12 cellular contexts compared by ENCODE assay signal in genomic region chr2:229445501-229446294, GRCh38.
A peak's percentile ranks its signal among the peaks of the same experiment; 100 is the strongest.
DNase-seq lines count a peak whose midpoint lies in the region; ATAC-seq and TF ChIP-seq lines count a peak whose summit lies in the region.
"Had no signal": no experiment of that assay in that cellular context is flagged by ENCODE, and none has a peak within 500 bp of the region (broad histone marks: within the 10 kb centered on the region; RNA-seq: fewer than 3 reads in every experiment).

No MANE protein-coding gene starts in this region.

- H4K8ac ChIP-seq in H9 (replicated peaks; ENCODE audit: insufficient read length, low read depth, low read length) = no peak overlapping the region

- H3K27ac Mint-ChIP-seq in H9 = peak overlapping the region in 2 of 3 experiments; percentile 16 to 27; a peak in 3 of 7 replicates
- H3K27ac Mint-ChIP-seq in activated CD4-positive, alpha-beta T cell treated with anti-CD3 and anti-CD28 coated beads, Interleukin-2, amount 10 ng/mL, durations not matched to agents 24 days and 14 days = no peak overlapping the region
- H3K27ac Mint-ChIP-seq: naive thymus-derived CD8-positive, alpha-beta T cell had no signal

- H3K4me2 ChIP-seq in H9 (ENCODE audit: insufficient read depth, insufficient read length, low read length) = no peak overlapping the region

- H2BK120ac ChIP-seq in H9 (ENCODE audit: low read depth, low read length, poor library complexity, severe bottlenecking) = no peak overlapping the region

- H2BK12ac ChIP-seq in H9 (ENCODE audit: insufficient read length, low read depth, low read length) = no peak overlapping the region

- TF ChIP-seq CTCF in H9 (conservative IDR thresholded peaks at IDR 0.05) (no peak), cardiac fibroblast (IDR thresholded peaks at IDR 0.05; ENCODE audit: low read depth, low read length) (no peak)

- H3K23me2 ChIP-seq in H9 (ENCODE audit: insufficient read length, low read depth, low read length, poor library complexity, severe bottlenecking) = peaks cover 4% of the 10 kb centered on the region

- peaks cover 0 to 8% of the 10 kb centered on the region in 2 experiments; a peak in 2 of 4 replicates for H3K4me1 Mint-ChIP-seq in H9
- H3K4me1 Mint-ChIP-seq in activated CD4-positive, alpha-beta T cell treated with anti-CD3 and anti-CD28 coated beads, Interleukin-2, amount 10 ng/mL, durations not matched to agents 24 days and 14 days = no peaks in the 10 kb centered on the region
- H3K4me1 Mint-ChIP-seq: naive thymus-derived CD8-positive, alpha-beta T cell had no signal

- H3K56ac ChIP-seq in H9 (ENCODE audit: insufficient read length, low read depth, low read length) = no peak overlapping the region

- no peaks in the 10 kb centered on the region for H3K9me3 ChIP-seq in H9 (ENCODE audit: control insufficient read depth, low read depth, low read length)
- no peaks in the 10 kb centered on the region for H3K9me3 ChIP-seq in stomach smooth muscle (ENCODE audit: control insufficient read depth in 2 of 2, low read length in 2 of 2)

- H3K79me2 ChIP-seq in H9 (ENCODE audit: insufficient read depth, low read length) = no peaks in the 10 kb centered on the region

- no peaks in the 10 kb centered on the region for H3K36me3 ChIP-seq in stomach smooth muscle (ENCODE audit: control insufficient read depth in 2 of 2, insufficient read depth in 2 of 2, low read length in 2 of 2)

- no peak overlapping the region for H3T11ph ChIP-seq in H9 (ENCODE audit: low read length)

- no peak overlapping the region for H2BK15ac ChIP-seq in H9 (ENCODE audit: low read depth, low read length)

- H4K5ac ChIP-seq in H9 (ENCODE audit: insufficient read length, low read depth, low read length) = no peak overlapping the region

- peaks cover 0 to 2% of the 10 kb centered on the region in 2 experiments; a peak in 1 of 5 replicates for H3K9me3 Mint-ChIP-seq in H9
- no peaks in the 10 kb centered on the region for H3K9me3 Mint-ChIP-seq in activated CD4-positive, alpha-beta T cell treated with anti-CD3 and anti-CD28 coated beads, Interleukin-2, amount 10 ng/mL, durations not matched to agents 24 days and 14 days

- H3K36me3 Mint-ChIP-seq in H9 (ENCODE audit: insufficient read depth in 1 of 3, low read depth in 3 of 3) = no peaks in the 10 kb centered on the region
- H3K36me3 Mint-ChIP-seq in activated CD4-positive, alpha-beta T cell treated with anti-CD3 and anti-CD28 coated beads, Interleukin-2, amount 10 ng/mL, durations not matched to agents 24 days and 14 days (ENCODE audit: low read depth) = no peaks in the 10 kb centered on the region
- H3K36me3 Mint-ChIP-seq: naive thymus-derived CD8-positive, alpha-beta T cell had no signal

- H3K27ac ChIP-seq in H9 (ENCODE audit: insufficient read length, low read depth, low read length) (no peak overlapping the region), layer of hippocampus (ENCODE audit: low read depth, low read length) (peak overlapping the region; percentile 82), stomach smooth muscle (ENCODE audit: low read length) (peak overlapping the region; percentile 84)

- H3K4me3 Mint-ChIP-seq in H9 = no peak overlapping the region
- no peak overlapping the region for H3K4me3 Mint-ChIP-seq in activated CD4-positive, alpha-beta T cell treated with anti-CD3 and anti-CD28 coated beads, Interleukin-2, amount 10 ng/mL, durations not matched to agents 24 days and 14 days
- H3K4me3 Mint-ChIP-seq: naive thymus-derived CD8-positive, alpha-beta T cell had no signal

- no peaks in the 10 kb centered on the region for H3K27me3 Mint-ChIP-seq in H9 (ENCODE audit: low read depth)
- no peaks in the 10 kb centered on the region for H3K27me3 Mint-ChIP-seq in activated CD4-positive, alpha-beta T cell treated with anti-CD3 and anti-CD28 coated beads, Interleukin-2, amount 10 ng/mL, durations not matched to agents 24 days and 14 days

- no peaks in the 10 kb centered on the region for H4K20me1 ChIP-seq in H9 (ENCODE audit: control insufficient read depth, insufficient read depth, insufficient read length)

- H2BK20ac ChIP-seq in H9 (ENCODE audit: low read depth, low read length, poor library complexity, severe bottlenecking) = no peak overlapping the region

- DNase-seq in H9 (no peak), cardiac fibroblast (ENCODE audit: low read depth in 2 of 2) (peak; percentile 76 to 81), OCI-M2 (lab: John Stamatoyannopoulos, UW; ENCODE audit: unreplicated experiment) (no peak)
- DNase-seq in activated CD4-positive, alpha-beta T cell treated with anti-CD3 and anti-CD28 coated beads, Interleukin-2, amount 10 ng/mL, durations not matched to agents 24 days and 14 days = no peak
- DNase-seq: activated CD4-positive, alpha-beta T cell treated with anti-CD3 and anti-CD28 coated beads for 48 hours; effector CD8-positive, alpha-beta T cell; naive thymus-derived CD8-positive, alpha-beta T cell; NCI-H524 treated with DMSO at 0.1 percent for 48 hours had no signal

- no peak overlapping the region for H2BK5ac ChIP-seq in H9 (ENCODE audit: insufficient read length, low read length)

- H3K4me3 ChIP-seq in cardiac fibroblast (replicated peaks in 1 of 2; ENCODE audit: low read depth in 2 of 2, low read length in 2 of 2) = peak overlapping the region in 1 of 2 donors; percentile 5
- peak overlapping the region in 1 of 2 donors; percentile 44 for H3K4me3 ChIP-seq in stomach smooth muscle (ENCODE audit: low read length in 2 of 2)

- H3K23ac ChIP-seq in H9 (ENCODE audit: insufficient read length, low read depth, low read length) = no peak overlapping the region

- no peak overlapping the region for H3K14ac ChIP-seq in H9 (ENCODE audit: insufficient read depth, low read length)

- no peaks in the 10 kb centered on the region for H3K79me1 ChIP-seq in H9 (ENCODE audit: insufficient read depth, low read depth, low read length, poor library complexity, severe bottlenecking)

- intact Hi-C loops in activated CD4-positive, alpha-beta T cell treated with anti-CD3 and anti-CD28 coated beads, Interleukin-2, amount 10 ng/mL, durations not matched to agents 24 days and 14 days (cut with micrococcal nuclease) = no loop called here

- H3K27me3 ChIP-seq in H9 (ENCODE audit: insufficient read depth, low read length) (no peaks in the 10 kb centered on the region), layer of hippocampus (ENCODE audit: control insufficient read depth, insufficient read depth, low read length) (no peaks in the 10 kb centered on the region), stomach smooth muscle (ENCODE audit: control insufficient read depth in 1 of 2, insufficient read depth in 2 of 2, low read length in 2 of 2) (no peaks in the 10 kb centered on the region)

- no peak overlapping the region for H3K4ac ChIP-seq in H9 (ENCODE audit: low read depth, low read length)

- no peak overlapping the region for H2AFZ ChIP-seq in H9 (ENCODE audit: low read length)

- no peak for ATAC-seq in GM21447 (IDR thresholded peaks at IDR 0.05; ENCODE audit: unreplicated experiment)
- no peak for ATAC-seq in GM18861 (IDR thresholded peaks at IDR 0.05; ENCODE audit: unreplicated experiment)
- ATAC-seq: naive thymus-derived CD8-positive, alpha-beta T cell had no signal

- H3K4me1 ChIP-seq in H9 (ENCODE audit: insufficient read depth, low read length) (no peaks in the 10 kb centered on the region), stomach smooth muscle (ENCODE audit: control insufficient read depth, insufficient read depth, low read length) (peaks cover 28% of the 10 kb centered on the region)

- no peak overlapping the region for H3K18ac ChIP-seq in H9 (ENCODE audit: insufficient read length, low read depth, low read length)

- no peak overlapping the region for H4K91ac ChIP-seq in H9 (ENCODE audit: insufficient read length, low read depth, low read length)

- H2AK5ac ChIP-seq in H9 (ENCODE audit: insufficient read length, low read length) = no peak overlapping the region

- H3K9ac ChIP-seq in H9 (ENCODE audit: extremely low read depth, insufficient read length, low read length) (no peak overlapping the region), stomach smooth muscle (ENCODE audit: low read length in 2 of 2) (peak overlapping the region; percentile 10 to 58)

- WGBS in H9 (ENCODE audit: extremely low coverage, insufficient read length, low lambda C conversion rate) = no CpG with 5 or more reads among the region's 11 CpGs

Comparison
In these comparisons a context has a peak if more than half of its experiments do, and no peak if none do; other contexts are left out.
1. DNase-seq: peak in cardiac fibroblast (2 of 2); none in H9 (single experiment), OCI-M2 (single experiment) and activated CD4-positive, alpha-beta T cell treated with anti-CD3 and anti-CD28 coated beads, Interleukin-2, amount 10 ng/mL, durations not matched to agents 24 days and 14 days (single experiment).